1 cellular context compared by ENCODE assay signal in the genomic region with DNA sequence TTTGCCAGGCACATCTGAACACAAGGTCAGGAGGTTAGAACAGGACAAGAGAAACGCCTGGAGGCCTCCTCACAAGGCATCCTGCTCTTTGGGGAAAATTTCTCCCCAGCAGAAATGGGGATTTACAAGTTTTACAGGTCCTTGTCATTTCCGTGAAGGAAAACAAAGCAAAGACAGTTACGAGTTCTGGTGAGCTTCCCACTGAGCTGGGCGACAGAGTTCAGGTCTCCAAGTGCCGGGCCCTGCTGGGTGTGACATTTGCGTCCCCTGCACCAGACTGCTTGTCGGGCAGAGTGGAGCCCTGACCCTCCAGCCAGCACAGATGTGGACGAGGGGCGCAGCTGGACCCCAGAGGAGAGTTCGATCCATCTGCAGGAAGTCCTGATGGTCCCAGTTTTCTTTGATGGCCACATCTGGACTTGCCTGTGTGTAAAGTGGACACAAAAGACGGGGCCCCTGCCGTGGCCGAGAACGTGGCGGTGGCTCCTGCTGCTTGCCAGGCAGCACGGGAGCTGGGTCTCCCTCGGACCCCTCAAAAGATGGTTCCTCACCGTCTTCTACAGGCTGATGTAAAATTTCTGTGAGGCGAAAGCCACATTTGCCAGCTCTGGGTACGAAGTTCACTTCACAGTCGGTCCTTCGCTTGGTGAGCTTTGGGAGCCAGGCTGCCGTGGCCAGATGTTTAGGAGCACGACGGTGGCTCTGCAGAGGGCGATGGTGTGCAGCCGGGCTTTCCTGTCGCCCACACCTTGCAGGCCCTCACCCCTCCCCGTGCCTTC.
TF ChIP-seq lines count a peak whose summit lies in the region.

No MANE protein-coding gene starts in this region.

TF ChIP-seq in HepG2, 621 proteins besides CTCF, POLR2A, EP300 and RAD21 (continues in another document):
- TF ChIP-seq KDM5B (CRISPR knock-in tag; IDR thresholded peaks at IDR 0.05; ENCODE audit: borderline replicate concordance) (peak; percentile 4; the same call in 1 of the 2 replicates), HOXA3 (CRISPR knock-in tag; IDR thresholded peaks at IDR 0.05) (peak; percentile 66; the same call in 1 of the 2 replicates), NKX3-1 (CRISPR knock-in tag; IDR thresholded peaks at IDR 0.05) (no peak), ZNF431 (CRISPR knock-in tag; IDR thresholded peaks at IDR 0.05; ENCODE audit: borderline replicate concordance, low read depth) (no peak), ZZZ3 (CRISPR knock-in tag; IDR thresholded peaks at IDR 0.05; ENCODE audit: borderline replicate concordance) (0 out of 2 replicates have a peak, but pooled peaks have one; percentile 5), CHD4 (IDR thresholded peaks at IDR 0.05; ENCODE audit: borderline replicate concordance, low read length) (no peak), ZC3H13 (CRISPR knock-in tag; IDR thresholded peaks at IDR 0.05) (no peak), HNRNPL (IDR thresholded peaks at IDR 0.05; ENCODE audit: low read depth, low read length) (0 out of 2 replicates have a peak, but pooled peaks have one; percentile 66), ZNF891 (CRISPR knock-in tag; IDR thresholded peaks at IDR 0.05) (no peak), ZNF33B (CRISPR knock-in tag; IDR thresholded peaks at IDR 0.05) (no peak), ATF7-NPFF (CRISPR knock-in tag; IDR thresholded peaks at IDR 0.05; ENCODE audit: low read depth) (0 out of 2 replicates have a peak, but pooled peaks have one; percentile 13), BHLHE40 (IDR thresholded peaks at IDR 0.05; ENCODE audit: low read length) (no peak), SYNCRIP (IDR thresholded peaks at IDR 0.05; ENCODE audit: insufficient read depth, low read depth, low read length) (no peak), SMARCE1 (IDR thresholded peaks at IDR 0.05; ENCODE audit: borderline replicate concordance) (no peak), ZNF292 (CRISPR knock-in tag; IDR thresholded peaks at IDR 0.05; ENCODE audit: borderline replicate concordance, low read depth) (0 out of 2 replicates have a peak, but pooled peaks have one; percentile 29), ZNF121 (CRISPR knock-in tag; IDR thresholded peaks at IDR 0.05) (peak; percentile 96), ZNF737 (CRISPR knock-in tag; IDR thresholded peaks at IDR 0.05; ENCODE audit: borderline replicate concordance) (peak; percentile 50; the same call in 1 of the 2 replicates), RFX1 (IDR thresholded peaks at IDR 0.05) (no peak), RXRA (CRISPR knock-in tag; IDR thresholded peaks at IDR 0.05) (0 out of 2 replicates have a peak, but pooled peaks have one; percentile 17), CAMTA2 (CRISPR knock-in tag; IDR thresholded peaks at IDR 0.05; ENCODE audit: borderline replicate concordance) (no peak), ZNF607 (CRISPR knock-in tag; IDR thresholded peaks at IDR 0.05; ENCODE audit: borderline replicate concordance) (no peak), MTF1 (CRISPR knock-in tag; IDR thresholded peaks at IDR 0.05) (no peak), FOXC1 (CRISPR knock-in tag; IDR thresholded peaks at IDR 0.05; ENCODE audit: borderline replicate concordance) (0 out of 2 replicates have a peak, but pooled peaks have one; percentile 33), MXD4 (CRISPR knock-in tag; IDR thresholded peaks at IDR 0.05) (0 out of 2 replicates have a peak, but pooled peaks have one; percentile 7), HMG20B (CRISPR knock-in tag; conservative IDR thresholded peaks at IDR 0.05) (no peak), TBP (CRISPR knock-in tag; IDR thresholded peaks at IDR 0.05) (no peak), TOE1 (CRISPR knock-in tag; IDR thresholded peaks at IDR 0.05) (no peak), HNF4A (CRISPR knock-in tag; IDR thresholded peaks at IDR 0.05) (peak; percentile 85), ZBTB38 (CRISPR knock-in tag; IDR thresholded peaks at IDR 0.05) (peak; percentile 43; the same call in 1 of the 2 replicates), HNF4G (IDR thresholded peaks at IDR 0.05; ENCODE audit: borderline replicate concordance, low read depth, low read length) (peak; percentile 52), HNF4G (CRISPR knock-in tag; IDR thresholded peaks at IDR 0.05; ENCODE audit: borderline replicate concordance, low read depth) (no peak), PCBP1 (IDR thresholded peaks at IDR 0.05; ENCODE audit: borderline replicate concordance, low read depth, low read length) (0 out of 2 replicates have a peak, but pooled peaks have one; percentile 24), ZNF629 (CRISPR knock-in tag; conservative IDR thresholded peaks at IDR 0.05) (0 out of 2 replicates have a peak, but pooled peaks have one; percentile 4), STAG1 (CRISPR knock-in tag; IDR thresholded peaks at IDR 0.05) (peak; percentile 59), PHF20 (CRISPR knock-in tag; IDR thresholded peaks at IDR 0.05) (peak; percentile 42), NCOA5 (CRISPR knock-in tag; IDR thresholded peaks at IDR 0.05) (no peak), SALL1 (CRISPR knock-in tag; IDR thresholded peaks at IDR 0.05) (0 out of 2 replicates have a peak, but pooled peaks have one; percentile 9), ZNF253 (CRISPR knock-in tag; IDR thresholded peaks at IDR 0.05; ENCODE audit: borderline replicate concordance) (no peak)
- TF ChIP-seq, protein P1, sequence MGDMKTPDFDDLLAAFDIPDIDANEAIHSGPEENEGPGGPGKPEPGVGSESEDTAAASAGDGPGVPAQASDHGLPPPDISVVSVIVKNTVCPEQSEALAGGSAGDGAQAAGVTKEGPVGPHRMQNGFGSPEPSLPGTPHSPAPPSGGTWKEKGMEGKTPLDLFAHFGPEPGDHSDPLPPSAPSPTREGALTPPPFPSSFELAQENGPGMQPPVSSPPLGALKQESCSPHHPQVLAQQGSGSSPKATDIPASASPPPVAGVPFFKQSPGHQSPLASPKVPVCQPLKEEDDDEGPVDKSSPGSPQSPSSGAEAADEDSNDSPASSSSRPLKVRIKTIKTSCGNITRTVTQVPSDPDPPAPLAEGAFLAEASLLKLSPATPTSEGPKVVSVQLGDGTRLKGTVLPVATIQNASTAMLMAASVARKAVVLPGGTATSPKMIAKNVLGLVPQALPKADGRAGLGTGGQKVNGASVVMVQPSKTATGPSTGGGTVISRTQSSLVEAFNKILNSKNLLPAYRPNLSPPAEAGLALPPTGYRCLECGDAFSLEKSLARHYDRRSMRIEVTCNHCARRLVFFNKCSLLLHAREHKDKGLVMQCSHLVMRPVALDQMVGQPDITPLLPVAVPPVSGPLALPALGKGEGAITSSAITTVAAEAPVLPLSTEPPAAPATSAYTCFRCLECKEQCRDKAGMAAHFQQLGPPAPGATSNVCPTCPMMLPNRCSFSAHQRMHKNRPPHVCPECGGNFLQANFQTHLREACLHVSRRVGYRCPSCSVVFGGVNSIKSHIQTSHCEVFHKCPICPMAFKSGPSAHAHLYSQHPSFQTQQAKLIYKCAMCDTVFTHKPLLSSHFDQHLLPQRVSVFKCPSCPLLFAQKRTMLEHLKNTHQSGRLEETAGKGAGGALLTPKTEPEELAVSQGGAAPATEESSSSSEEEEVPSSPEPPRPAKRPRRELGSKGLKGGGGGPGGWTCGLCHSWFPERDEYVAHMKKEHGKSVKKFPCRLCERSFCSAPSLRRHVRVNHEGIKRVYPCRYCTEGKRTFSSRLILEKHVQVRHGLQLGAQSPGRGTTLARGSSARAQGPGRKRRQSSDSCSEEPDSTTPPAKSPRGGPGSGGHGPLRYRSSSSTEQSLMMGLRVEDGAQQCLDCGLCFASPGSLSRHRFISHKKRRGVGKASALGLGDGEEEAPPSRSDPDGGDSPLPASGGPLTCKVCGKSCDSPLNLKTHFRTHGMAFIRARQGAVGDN (CRISPR knock-in tag; IDR thresholded peaks at IDR 0.05) = peak; percentile 60
- TF ChIP-seq, protein P2, sequence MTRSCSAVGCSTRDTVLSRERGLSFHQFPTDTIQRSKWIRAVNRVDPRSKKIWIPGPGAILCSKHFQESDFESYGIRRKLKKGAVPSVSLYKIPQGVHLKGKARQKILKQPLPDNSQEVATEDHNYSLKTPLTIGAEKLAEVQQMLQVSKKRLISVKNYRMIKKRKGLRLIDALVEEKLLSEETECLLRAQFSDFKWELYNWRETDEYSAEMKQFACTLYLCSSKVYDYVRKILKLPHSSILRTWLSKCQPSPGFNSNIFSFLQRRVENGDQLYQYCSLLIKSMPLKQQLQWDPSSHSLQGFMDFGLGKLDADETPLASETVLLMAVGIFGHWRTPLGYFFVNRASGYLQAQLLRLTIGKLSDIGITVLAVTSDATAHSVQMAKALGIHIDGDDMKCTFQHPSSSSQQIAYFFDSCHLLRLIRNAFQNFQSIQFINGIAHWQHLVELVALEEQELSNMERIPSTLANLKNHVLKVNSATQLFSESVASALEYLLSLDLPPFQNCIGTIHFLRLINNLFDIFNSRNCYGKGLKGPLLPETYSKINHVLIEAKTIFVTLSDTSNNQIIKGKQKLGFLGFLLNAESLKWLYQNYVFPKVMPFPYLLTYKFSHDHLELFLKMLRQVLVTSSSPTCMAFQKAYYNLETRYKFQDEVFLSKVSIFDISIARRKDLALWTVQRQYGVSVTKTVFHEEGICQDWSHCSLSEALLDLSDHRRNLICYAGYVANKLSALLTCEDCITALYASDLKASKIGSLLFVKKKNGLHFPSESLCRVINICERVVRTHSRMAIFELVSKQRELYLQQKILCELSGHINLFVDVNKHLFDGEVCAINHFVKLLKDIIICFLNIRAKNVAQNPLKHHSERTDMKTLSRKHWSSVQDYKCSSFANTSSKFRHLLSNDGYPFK (CRISPR knock-in tag; IDR thresholded peaks at IDR 0.05; ENCODE audit: borderline replicate concordance) = peak; percentile 18; the same call in 1 of the 2 replicates
- TF ChIP-seq, protein P3, sequence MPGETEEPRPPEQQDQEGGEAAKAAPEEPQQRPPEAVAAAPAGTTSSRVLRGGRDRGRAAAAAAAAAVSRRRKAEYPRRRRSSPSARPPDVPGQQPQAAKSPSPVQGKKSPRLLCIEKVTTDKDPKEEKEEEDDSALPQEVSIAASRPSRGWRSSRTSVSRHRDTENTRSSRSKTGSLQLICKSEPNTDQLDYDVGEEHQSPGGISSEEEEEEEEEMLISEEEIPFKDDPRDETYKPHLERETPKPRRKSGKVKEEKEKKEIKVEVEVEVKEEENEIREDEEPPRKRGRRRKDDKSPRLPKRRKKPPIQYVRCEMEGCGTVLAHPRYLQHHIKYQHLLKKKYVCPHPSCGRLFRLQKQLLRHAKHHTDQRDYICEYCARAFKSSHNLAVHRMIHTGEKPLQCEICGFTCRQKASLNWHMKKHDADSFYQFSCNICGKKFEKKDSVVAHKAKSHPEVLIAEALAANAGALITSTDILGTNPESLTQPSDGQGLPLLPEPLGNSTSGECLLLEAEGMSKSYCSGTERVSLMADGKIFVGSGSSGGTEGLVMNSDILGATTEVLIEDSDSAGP (CRISPR knock-in tag; IDR thresholded peaks at IDR 0.05; ENCODE audit: borderline replicate concordance) = no peak
- TF ChIP-seq, protein P4, sequence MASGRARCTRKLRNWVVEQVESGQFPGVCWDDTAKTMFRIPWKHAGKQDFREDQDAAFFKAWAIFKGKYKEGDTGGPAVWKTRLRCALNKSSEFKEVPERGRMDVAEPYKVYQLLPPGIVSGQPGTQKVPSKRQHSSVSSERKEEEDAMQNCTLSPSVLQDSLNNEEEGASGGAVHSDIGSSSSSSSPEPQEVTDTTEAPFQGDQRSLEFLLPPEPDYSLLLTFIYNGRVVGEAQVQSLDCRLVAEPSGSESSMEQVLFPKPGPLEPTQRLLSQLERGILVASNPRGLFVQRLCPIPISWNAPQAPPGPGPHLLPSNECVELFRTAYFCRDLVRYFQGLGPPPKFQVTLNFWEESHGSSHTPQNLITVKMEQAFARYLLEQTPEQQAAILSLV (CRISPR knock-in tag; IDR thresholded peaks at IDR 0.05; ENCODE audit: borderline replicate concordance) = no peak
- TF ChIP-seq, protein P5, sequence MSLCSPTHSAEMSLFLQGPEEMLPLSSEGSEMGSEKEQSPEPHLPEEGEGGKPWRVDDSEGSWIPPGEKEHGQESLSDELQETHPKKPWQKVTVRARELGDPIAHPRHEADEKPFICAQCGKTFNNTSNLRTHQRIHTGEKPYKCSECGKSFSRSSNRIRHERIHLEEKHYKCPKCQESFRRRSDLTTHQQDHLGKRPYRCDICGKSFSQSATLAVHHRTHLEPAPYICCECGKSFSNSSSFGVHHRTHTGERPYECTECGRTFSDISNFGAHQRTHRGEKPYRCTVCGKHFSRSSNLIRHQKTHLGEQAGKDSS (CRISPR knock-in tag; IDR thresholded peaks at IDR 0.05; ENCODE audit: borderline replicate concordance, low read depth) = peak; percentile 75; the same call in 1 of the 2 replicates
- TF ChIP-seq, protein P6, sequence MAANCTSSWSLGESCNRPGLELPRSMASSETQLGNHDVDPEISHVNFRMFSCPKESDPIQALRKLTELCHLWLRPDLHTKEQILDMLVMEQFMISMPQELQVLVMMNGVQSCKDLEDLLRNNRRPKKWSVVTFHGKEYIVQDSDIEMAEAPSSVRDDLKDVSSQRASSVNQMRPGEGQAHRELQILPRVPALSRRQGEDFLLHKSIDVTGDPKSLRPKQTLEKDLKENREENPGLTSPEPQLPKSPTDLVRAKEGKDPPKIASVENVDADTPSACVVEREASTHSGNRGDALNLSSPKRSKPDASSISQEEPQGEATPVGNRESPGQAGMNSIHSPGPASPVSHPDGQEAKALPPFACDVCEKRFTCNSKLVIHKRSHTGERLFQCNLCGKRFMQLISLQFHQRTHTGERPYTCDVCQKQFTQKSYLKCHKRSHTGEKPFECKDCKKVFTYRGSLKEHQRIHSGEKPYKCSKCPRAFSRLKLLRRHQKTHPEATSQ (CRISPR knock-in tag; IDR thresholded peaks at IDR 0.05; ENCODE audit: borderline replicate concordance) = no peak
- TF ChIP-seq, protein P7, sequence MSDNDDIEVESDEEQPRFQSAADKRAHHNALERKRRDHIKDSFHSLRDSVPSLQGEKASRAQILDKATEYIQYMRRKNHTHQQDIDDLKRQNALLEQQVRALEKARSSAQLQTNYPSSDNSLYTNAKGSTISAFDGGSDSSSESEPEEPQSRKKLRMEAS (IDR thresholded peaks at IDR 0.05) = peak; percentile 29; the same call in 1 of the 2 replicates
